In the genomic region with DNA sequence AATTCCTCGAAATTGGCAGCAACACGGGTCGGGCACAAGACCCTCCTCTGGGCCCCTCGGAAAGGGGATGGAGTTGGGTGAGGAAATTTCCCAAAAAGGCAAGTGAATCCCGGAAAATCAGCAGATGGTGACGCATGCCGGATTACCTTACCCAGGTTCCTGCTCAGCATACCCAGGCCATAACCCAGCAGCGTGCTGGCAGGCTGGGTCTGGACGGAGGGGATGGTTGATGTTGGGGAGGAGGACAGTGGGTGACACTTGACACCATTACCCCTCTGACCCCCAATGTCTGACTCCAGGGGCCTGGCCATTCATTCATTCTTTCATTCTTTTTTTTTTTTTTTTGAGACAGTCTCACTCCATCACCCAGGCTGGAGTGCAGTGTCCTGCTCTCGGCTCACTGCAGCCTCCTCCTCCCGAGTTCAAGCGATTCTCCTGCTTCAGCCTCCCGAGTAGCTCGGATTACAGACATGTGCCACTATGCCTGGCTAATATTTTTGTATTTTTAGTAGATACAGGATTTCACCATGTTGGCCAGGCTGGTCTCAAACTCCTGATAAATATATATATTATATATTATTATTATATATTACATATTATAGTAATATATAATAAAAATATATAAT, we compare ENCODE assay signal across 8 cellular contexts. TPM values are rescaled to one million over a fixed set of nuclear protein-coding genes. Genes with fewer than 3 reads are reported as not detected.
DNase-seq lines count a peak whose midpoint lies in the region; ATAC-seq lines count a peak whose summit lies in the region.

No MANE protein-coding gene starts in this region.

- peaks cover 0 to 10% (median 5%) of the 10 kb centered on the region in 4 donors for H3K4me1 Mint-ChIP-seq in naive thymus-derived CD8-positive, alpha-beta T cell

- peaks cover 0 to 2% (median under 1%) of the 10 kb centered on the region in 11 experiments; a peak in 5 of 22 replicates for H3K36me3 ChIP-seq in BLaER1 treated with 17β-estradiol and CSF1 and Interleukin-3, amounts not matched to agents 10 nM and 100 nM
- H3K36me3 ChIP-seq in HAP-1 (replicated peaks) (peaks cover 29% of the 10 kb centered on the region), SK-N-MC (ENCODE audit: insufficient read depth, low read length) (peaks cover 23% of the 10 kb centered on the region)

- POLR2A ChIA-PET in naive thymus-derived CD8-positive, alpha-beta T cell (lab: Charles Lee), result no interaction called here

- DNase-seq in HAP-1 (ENCODE audit: low spot score in 2 of 2) (peak; percentile 45 to 65), SK-N-MC (ENCODE audit: low read depth, low spot score) (no peak), epithelial cell of prostate (ENCODE audit: low read depth, low spot score) (no peak), NCI-H187 treated with DMSO at 0.1 percent for 48 hours (lab: John Stamatoyannopoulos, UW) (no peak)
- no peak for DNase-seq in naive thymus-derived CD8-positive, alpha-beta T cell
- DNase-seq in effector CD8-positive, alpha-beta T cell (lab: John Stamatoyannopoulos, UW), result no peak

- peak overlapping the region; percentile 57 to 76 (median 70) for H3K4me3 ChIP-seq in BLaER1 treated with 17β-estradiol and CSF1 and Interleukin-3, amounts not matched to agents 10 nM and 100 nM
- peak overlapping the region; percentile 77 for H3K4me3 ChIP-seq in HAP-1
- H3K4me3 ChIP-seq in SK-N-MC, result peak overlapping the region; percentile 80

- peak overlapping the region; percentile 72 to 81 (median 77) for H3K4me2 ChIP-seq in BLaER1 treated with 17β-estradiol and CSF1 and Interleukin-3, amounts not matched to agents 10 nM and 100 nM

- peak in 1 of 2 donors; percentile 37 for ATAC-seq in naive thymus-derived CD8-positive, alpha-beta T cell
- ATAC-seq in HG03521 (IDR thresholded peaks at IDR 0.05; ENCODE audit: unreplicated experiment), result no peak

- 0 out of 20 replicates have a peak, but pooled peaks cover 0 to 5% (median 0%) of the 10 kb centered on the region in 10 experiments for H3K4me1 ChIP-seq in BLaER1 treated with 17β-estradiol and CSF1 and Interleukin-3, amounts not matched to agents 10 nM and 100 nM
- no peaks in the 10 kb centered on the region for H3K4me1 ChIP-seq in HAP-1

- H3K27ac Mint-ChIP-seq in naive thymus-derived CD8-positive, alpha-beta T cell, result peak overlapping the region in 3 of 10 donors; percentile 35 to 76 (median 37)

- H3K27me3 Mint-ChIP-seq in naive thymus-derived CD8-positive, alpha-beta T cell, result peaks cover 0 to 15% (median 3%) of the 10 kb centered on the region in 5 donors

- in situ Hi-C loops in HAP-1 (cut with MboI; ENCODE audit: low sequenced_read_pairs), result no loop called here

- no peaks in the 10 kb centered on the region for H3K9me3 Mint-ChIP-seq in naive thymus-derived CD8-positive, alpha-beta T cell

- H4K20me1 ChIP-seq in BLaER1 treated with 17β-estradiol and CSF1 and Interleukin-3, amounts not matched to agents 10 nM and 100 nM, result peaks cover 0 to 18% (median 0%) of the 10 kb centered on the region in 11 experiments; a peak in 2 of 22 replicates

- peaks cover 0 to 7% (median 0%) of the 10 kb centered on the region in 11 experiments; a peak in 3 of 22 replicates for H3K27me3 ChIP-seq in BLaER1 treated with 17β-estradiol and CSF1 and Interleukin-3, amounts not matched to agents 10 nM and 100 nM
- no peaks in the 10 kb centered on the region for H3K27me3 ChIP-seq in HAP-1 (ENCODE audit: low read depth)

- H3K9ac ChIP-seq in BLaER1 treated with 17β-estradiol and CSF1 and Interleukin-3, amounts not matched to agents 10 nM and 100 nM, result peak overlapping the region; percentile 68 to 81 (median 79)
- H3K9ac ChIP-seq in SK-N-MC (ENCODE audit: insufficient read length), result peak overlapping the region; percentile 78

- H3K36me3 Mint-ChIP-seq in naive thymus-derived CD8-positive, alpha-beta T cell, result peaks cover 0 to 5% (median 0%) of the 10 kb centered on the region in 3 donors

- H3K9me3 ChIP-seq in BLaER1 treated with 17β-estradiol and CSF1 and Interleukin-3, amounts not matched to agents 10 nM and 100 nM (replicated peaks in 1 of 11), result no peaks in the 10 kb centered on the region
- H3K9me3 ChIP-seq in HAP-1 (no peaks in the 10 kb centered on the region), SK-N-MC (ENCODE audit: low read depth, low read length) (no peaks in the 10 kb centered on the region)

- peak overlapping the region; percentile 70 to 88 (median 77) for H3K4me3 Mint-ChIP-seq in naive thymus-derived CD8-positive, alpha-beta T cell

- H3K27ac ChIP-seq in BLaER1 treated with 17β-estradiol and CSF1 and Interleukin-3, amounts not matched to agents 10 nM and 100 nM, result peak overlapping the region in 5 of 11 experiments; percentile 35 to 71 (median 63); a peak in 8 of 22 replicates
- H3K27ac ChIP-seq in SK-N-MC (no peak overlapping the region), epithelial cell of prostate (peak overlapping the region; percentile 88)

RNA-seq across cellular contexts. Expression of a gene that starts 0.8 kb away (rescaled TPM):
- total RNA-seq in naive thymus-derived CD8-positive, alpha-beta T cell, result 1 to 10 TPM; 3.7 to 3.8 TPM
- 1 to 10 TPM in 1 of 3 donors, under 1 TPM in 2; 0.11 to 1.4 (median 0.37) TPM for polyA plus RNA-seq in naive thymus-derived CD8-positive, alpha-beta T cell

RNA-seq across cellular contexts. Expression of a gene that starts 26.8 kb away (rescaled TPM):
- total RNA-seq in naive thymus-derived CD8-positive, alpha-beta T cell, result 1 to 10 TPM; 1.9 to 3.6 TPM
- polyA plus RNA-seq in naive thymus-derived CD8-positive, alpha-beta T cell, result under 1 TPM in 1 of 3 donors, not detected in 2; 0.14 TPM

RNA-seq across cellular contexts. Expression of a gene that starts 31.1 kb away (rescaled TPM):
- not detected for total RNA-seq in naive thymus-derived CD8-positive, alpha-beta T cell
- not detected for polyA plus RNA-seq in naive thymus-derived CD8-positive, alpha-beta T cell

RNA-seq across cellular contexts. Expression of a gene that starts 54.4 kb away (rescaled TPM):
- not detected for total RNA-seq in naive thymus-derived CD8-positive, alpha-beta T cell
- polyA plus RNA-seq in naive thymus-derived CD8-positive, alpha-beta T cell, result not detected

Comparison
In these comparisons a context has a peak if more than half of its experiments do, and no peak if none do; other contexts are left out.
1. DNase-seq: peak in HAP-1 (2 of 2); none in SK-N-MC (single experiment), epithelial cell of prostate (single experiment), naive thymus-derived CD8-positive, alpha-beta T cell (0 of 10), NCI-H187 treated with DMSO at 0.1 percent for 48 hours (single experiment) and effector CD8-positive, alpha-beta T cell (single experiment).
2. Peak in every context shown above with its lines, with median percentiles within 50 percentile points of each other: H3K4me3 ChIP-seq.